Comparison of ENCODE assay signal across 1 cellular context in the genomic region with DNA sequence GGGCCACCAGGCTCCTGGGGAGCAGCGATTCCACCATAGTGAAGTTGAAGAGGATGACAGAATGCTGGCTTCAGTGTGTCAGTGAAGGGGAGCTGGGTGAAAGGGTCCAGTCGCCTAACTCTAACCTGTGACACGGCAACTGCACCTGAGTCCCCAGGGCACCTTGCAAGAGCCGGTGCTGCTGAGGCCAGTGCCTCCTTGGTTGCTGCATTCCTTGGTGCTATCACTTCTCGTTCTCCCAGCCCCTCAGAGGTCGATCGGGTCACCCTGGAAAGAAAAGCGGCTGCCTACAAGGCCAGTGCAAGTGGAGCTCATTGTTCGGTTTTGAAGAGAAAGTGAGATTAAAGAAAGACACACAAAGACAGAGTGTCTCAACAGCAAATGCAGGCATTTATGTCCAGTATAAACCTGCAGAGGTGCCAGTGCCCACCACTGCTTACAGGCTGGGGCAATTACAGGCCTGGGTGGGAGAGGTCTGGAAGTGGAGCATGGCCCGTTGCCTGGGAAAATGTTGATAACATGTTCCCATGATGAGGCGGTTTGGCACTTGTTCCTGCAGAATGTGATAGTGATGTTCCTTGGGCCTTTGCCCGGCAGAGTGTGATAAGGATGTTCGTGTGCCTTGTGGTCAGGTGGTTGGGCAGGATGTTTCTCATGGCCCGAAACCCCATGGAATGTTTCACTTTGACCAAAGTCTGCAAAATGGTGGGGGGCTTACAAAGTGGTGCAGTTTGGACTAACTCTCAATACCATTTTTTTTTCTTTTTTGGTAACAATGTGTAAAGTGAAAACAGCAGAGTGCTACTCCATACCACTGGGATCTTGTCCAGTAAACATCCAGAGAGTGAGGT.
TF ChIP-seq lines count a peak whose summit lies in the region.

No MANE protein-coding gene starts in this region.

TF ChIP-seq in K562, 482 proteins besides CTCF, POLR2A, EP300 and RAD21 (continued from another document and continues in another):
- TF ChIP-seq, protein P1, sequence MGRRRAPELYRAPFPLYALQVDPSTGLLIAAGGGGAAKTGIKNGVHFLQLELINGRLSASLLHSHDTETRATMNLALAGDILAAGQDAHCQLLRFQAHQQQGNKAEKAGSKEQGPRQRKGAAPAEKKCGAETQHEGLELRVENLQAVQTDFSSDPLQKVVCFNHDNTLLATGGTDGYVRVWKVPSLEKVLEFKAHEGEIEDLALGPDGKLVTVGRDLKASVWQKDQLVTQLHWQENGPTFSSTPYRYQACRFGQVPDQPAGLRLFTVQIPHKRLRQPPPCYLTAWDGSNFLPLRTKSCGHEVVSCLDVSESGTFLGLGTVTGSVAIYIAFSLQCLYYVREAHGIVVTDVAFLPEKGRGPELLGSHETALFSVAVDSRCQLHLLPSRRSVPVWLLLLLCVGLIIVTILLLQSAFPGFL (CRISPR knock-in tag; IDR thresholded peaks at IDR 0.05) = 0 out of 2 replicates have a peak, but pooled peaks have one; percentile 16
- TF ChIP-seq ZNF707 (CRISPR knock-in tag; conservative IDR thresholded peaks at IDR 0.05) = no peak
- TF ChIP-seq ZBTB7A (IDR thresholded peaks at IDR 0.05; ENCODE audit: borderline replicate concordance, control insufficient read depth, low read depth, low read length) = peak; percentile 59
- no peak for TF ChIP-seq ELK1 (CRISPR knock-in tag; IDR thresholded peaks at IDR 0.05)
- TF ChIP-seq MCM3 (IDR thresholded peaks at IDR 0.05) = no peak
- no peak for TF ChIP-seq TSC22D4 (tag; IDR thresholded peaks at IDR 0.05)
- peak; percentile 92 for TF ChIP-seq NR4A1 (CRISPR knock-in tag; IDR thresholded peaks at IDR 0.05)
- peak; percentile 78 for TF ChIP-seq NR4A1 (tag; IDR thresholded peaks at IDR 0.05)
- TF ChIP-seq ZNF511 (CRISPR knock-in tag; IDR thresholded peaks at IDR 0.05) = no peak
- no peak for TF ChIP-seq RBM39 (optimal IDR thresholded peaks at IDR 0.05; ENCODE audit: low read depth, low read length)
- peak; percentile 62; the same call in 1 of the 2 replicates for TF ChIP-seq ETV1 (tag; conservative IDR thresholded peaks at IDR 0.05; ENCODE audit: low read depth)
- TF ChIP-seq ZNF408 (CRISPR knock-in tag; IDR thresholded peaks at IDR 0.05; ENCODE audit: low read depth) = no peak
- no peak for TF ChIP-seq POLR2B (IDR thresholded peaks at IDR 0.05; ENCODE audit: low read depth, partially characterized antibody)
- peak; percentile 95 for TF ChIP-seq SMARCA4 (IDR thresholded peaks at IDR 0.05)
- TF ChIP-seq MAFG (tag; conservative IDR thresholded peaks at IDR 0.05) = peak; percentile 74
- no peak for TF ChIP-seq SREBF2 (CRISPR knock-in tag; IDR thresholded peaks at IDR 0.05)
- peak; percentile 74; the same call in 1 of the 2 replicates for TF ChIP-seq ZNF165 (CRISPR knock-in tag; IDR thresholded peaks at IDR 0.05; ENCODE audit: borderline replicate concordance)
- TF ChIP-seq KDM5B (IDR thresholded peaks at IDR 0.05; ENCODE audit: insufficient replicate concordance, low read depth, low read length) = no peak
- TF ChIP-seq ZFP36 (IDR thresholded peaks at IDR 0.05; ENCODE audit: low read depth, low read length, partially characterized antibody) = no peak
- no peak for TF ChIP-seq U2AF2 (optimal IDR thresholded peaks at IDR 0.05; ENCODE audit: low read depth, low read length)
- peak; percentile 37 for TF ChIP-seq BRD9 (IDR thresholded peaks at IDR 0.05; ENCODE audit: low read depth, partially characterized antibody)
- TF ChIP-seq, protein P2, sequence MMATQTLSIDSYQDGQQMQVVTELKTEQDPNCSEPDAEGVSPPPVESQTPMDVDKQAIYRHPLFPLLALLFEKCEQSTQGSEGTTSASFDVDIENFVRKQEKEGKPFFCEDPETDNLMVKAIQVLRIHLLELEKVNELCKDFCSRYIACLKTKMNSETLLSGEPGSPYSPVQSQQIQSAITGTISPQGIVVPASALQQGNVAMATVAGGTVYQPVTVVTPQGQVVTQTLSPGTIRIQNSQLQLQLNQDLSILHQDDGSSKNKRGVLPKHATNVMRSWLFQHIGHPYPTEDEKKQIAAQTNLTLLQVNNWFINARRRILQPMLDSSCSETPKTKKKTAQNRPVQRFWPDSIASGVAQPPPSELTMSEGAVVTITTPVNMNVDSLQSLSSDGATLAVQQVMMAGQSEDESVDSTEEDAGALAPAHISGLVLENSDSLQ (IDR thresholded peaks at IDR 0.05) = no peak
- peak; percentile 42; the same call in 1 of the 2 replicates for TF ChIP-seq KLF6 (CRISPR knock-in tag; IDR thresholded peaks at IDR 0.05; ENCODE audit: borderline replicate concordance)
- TF ChIP-seq ILF3 (IDR thresholded peaks at IDR 0.05; ENCODE audit: borderline replicate concordance) = 0 out of 2 replicates have a peak, but pooled peaks have one; percentile 66
- TF ChIP-seq KAT7 (CRISPR knock-in tag; IDR thresholded peaks at IDR 0.05; ENCODE audit: borderline replicate concordance) = no peak
- TF ChIP-seq ZNF354B (CRISPR knock-in tag; IDR thresholded peaks at IDR 0.05) = 0 out of 2 replicates have a peak, but pooled peaks have one; percentile 42
- no peak for TF ChIP-seq ZNF518B (CRISPR knock-in tag; IDR thresholded peaks at IDR 0.05)
- no peak for TF ChIP-seq ASH1L (IDR thresholded peaks at IDR 0.05; ENCODE audit: borderline replicate concordance, low read depth, partially characterized antibody)
- TF ChIP-seq PHF21A (IDR thresholded peaks at IDR 0.05; ENCODE audit: borderline replicate concordance, low read depth) = no peak
- TF ChIP-seq KLF16 (IDR thresholded peaks at IDR 0.05) = peak; percentile 96
- TF ChIP-seq, protein P3, sequence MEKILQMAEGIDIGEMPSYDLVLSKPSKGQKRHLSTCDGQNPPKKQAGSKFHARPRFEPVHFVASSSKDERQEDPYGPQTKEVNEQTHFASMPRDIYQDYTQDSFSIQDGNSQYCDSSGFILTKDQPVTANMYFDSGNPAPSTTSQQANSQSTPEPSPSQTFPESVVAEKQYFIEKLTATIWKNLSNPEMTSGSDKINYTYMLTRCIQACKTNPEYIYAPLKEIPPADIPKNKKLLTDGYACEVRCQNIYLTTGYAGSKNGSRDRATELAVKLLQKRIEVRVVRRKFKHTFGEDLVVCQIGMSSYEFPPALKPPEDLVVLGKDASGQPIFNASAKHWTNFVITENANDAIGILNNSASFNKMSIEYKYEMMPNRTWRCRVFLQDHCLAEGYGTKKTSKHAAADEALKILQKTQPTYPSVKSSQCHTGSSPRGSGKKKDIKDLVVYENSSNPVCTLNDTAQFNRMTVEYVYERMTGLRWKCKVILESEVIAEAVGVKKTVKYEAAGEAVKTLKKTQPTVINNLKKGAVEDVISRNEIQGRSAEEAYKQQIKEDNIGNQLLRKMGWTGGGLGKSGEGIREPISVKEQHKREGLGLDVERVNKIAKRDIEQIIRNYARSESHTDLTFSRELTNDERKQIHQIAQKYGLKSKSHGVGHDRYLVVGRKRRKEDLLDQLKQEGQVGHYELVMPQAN (IDR thresholded peaks at IDR 0.05; ENCODE audit: borderline replicate concordance) = no peak
- peak; percentile 96 for TF ChIP-seq POLR2AphosphoS5 (IDR thresholded peaks at IDR 0.05; ENCODE audit: control insufficient read depth, insufficient read depth, low read depth, low read length)
- no peak for TF ChIP-seq STAT5B (CRISPR knock-in tag; IDR thresholded peaks at IDR 0.05)
- no peak for TF ChIP-seq CEBPZ (IDR thresholded peaks at IDR 0.05; ENCODE audit: borderline replicate concordance, low read depth, low read length)
- no peak for TF ChIP-seq TBP (optimal IDR thresholded peaks at IDR 0.05; ENCODE audit: low read depth, low read length)
- no peak for TF ChIP-seq FOXP4 (CRISPR knock-in tag; IDR thresholded peaks at IDR 0.05; ENCODE audit: borderline replicate concordance)
- no peak for TF ChIP-seq SMARCB1 (IDR thresholded peaks at IDR 0.05; ENCODE audit: insufficient read length, low read depth)
- TF ChIP-seq CGGBP1 (CRISPR knock-in tag; IDR thresholded peaks at IDR 0.05) = no peak
- TF ChIP-seq JUND (IDR thresholded peaks at IDR 0.05; ENCODE audit: borderline replicate concordance, low read depth, low read length) = peak; percentile 74
- peak; percentile 83; the same call in 2 of the 3 replicates for TF ChIP-seq JUND (tag; IDR thresholded peaks at IDR 0.05; ENCODE audit: borderline replicate concordance, low read depth, low read length)
- no peak for TF ChIP-seq ZNF24 (IDR thresholded peaks at IDR 0.05)
- no peak for TF ChIP-seq BRD4 (IDR thresholded peaks at IDR 0.05)
- TF ChIP-seq GTF2A2 (tag; IDR thresholded peaks at IDR 0.05) = no peak
- peak; percentile 76 to 88 for TF ChIP-seq KDM1A (IDR thresholded peaks at IDR 0.05)
- TF ChIP-seq, protein P4, sequence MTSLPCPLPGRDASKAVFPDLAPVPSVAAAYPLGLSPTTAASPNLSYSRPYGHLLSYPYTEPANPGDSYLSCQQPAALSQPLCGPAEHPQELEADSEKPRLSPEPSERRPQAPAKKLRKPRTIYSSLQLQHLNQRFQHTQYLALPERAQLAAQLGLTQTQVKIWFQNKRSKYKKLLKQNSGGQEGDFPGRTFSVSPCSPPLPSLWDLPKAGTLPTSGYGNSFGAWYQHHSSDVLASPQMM (CRISPR knock-in tag; IDR thresholded peaks at IDR 0.05) = no peak
- 0 out of 2 replicates have a peak, but pooled peaks have one; percentile 58 for TF ChIP-seq ZNF41 (CRISPR knock-in tag; conservative IDR thresholded peaks at IDR 0.05)
- TF ChIP-seq XRCC4 (IDR thresholded peaks at IDR 0.05; ENCODE audit: extremely low read depth, insufficient read depth, insufficient read length) = no peak
